In the genomic region with DNA sequence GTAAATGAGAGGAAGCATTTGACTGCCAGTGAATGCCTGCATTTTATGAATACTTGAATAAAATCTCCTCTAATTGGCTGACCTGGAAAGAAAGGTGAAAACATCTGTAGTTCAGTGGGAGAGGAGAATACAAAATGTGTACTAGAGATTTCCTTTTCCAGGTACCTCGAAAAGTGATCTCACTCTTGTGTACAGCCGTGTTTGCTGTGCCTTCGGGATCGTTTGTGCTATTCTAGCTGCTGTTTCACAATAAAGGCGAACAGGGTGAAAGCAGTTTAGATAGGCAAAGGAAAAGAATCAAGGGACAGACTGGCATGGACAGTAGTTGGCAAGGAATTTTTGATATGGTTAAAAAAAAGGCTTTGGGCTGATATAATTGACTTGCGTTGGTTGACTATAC, we compare ENCODE assay signal across 2 cellular contexts.
TF ChIP-seq lines count a peak whose summit lies in the region.

No MANE protein-coding gene starts in this region.

TF ChIP-seq in liver, 16 proteins besides CTCF, POLR2A, EP300 and RAD21 (continued from another document):
- TF ChIP-seq, protein P1, sequence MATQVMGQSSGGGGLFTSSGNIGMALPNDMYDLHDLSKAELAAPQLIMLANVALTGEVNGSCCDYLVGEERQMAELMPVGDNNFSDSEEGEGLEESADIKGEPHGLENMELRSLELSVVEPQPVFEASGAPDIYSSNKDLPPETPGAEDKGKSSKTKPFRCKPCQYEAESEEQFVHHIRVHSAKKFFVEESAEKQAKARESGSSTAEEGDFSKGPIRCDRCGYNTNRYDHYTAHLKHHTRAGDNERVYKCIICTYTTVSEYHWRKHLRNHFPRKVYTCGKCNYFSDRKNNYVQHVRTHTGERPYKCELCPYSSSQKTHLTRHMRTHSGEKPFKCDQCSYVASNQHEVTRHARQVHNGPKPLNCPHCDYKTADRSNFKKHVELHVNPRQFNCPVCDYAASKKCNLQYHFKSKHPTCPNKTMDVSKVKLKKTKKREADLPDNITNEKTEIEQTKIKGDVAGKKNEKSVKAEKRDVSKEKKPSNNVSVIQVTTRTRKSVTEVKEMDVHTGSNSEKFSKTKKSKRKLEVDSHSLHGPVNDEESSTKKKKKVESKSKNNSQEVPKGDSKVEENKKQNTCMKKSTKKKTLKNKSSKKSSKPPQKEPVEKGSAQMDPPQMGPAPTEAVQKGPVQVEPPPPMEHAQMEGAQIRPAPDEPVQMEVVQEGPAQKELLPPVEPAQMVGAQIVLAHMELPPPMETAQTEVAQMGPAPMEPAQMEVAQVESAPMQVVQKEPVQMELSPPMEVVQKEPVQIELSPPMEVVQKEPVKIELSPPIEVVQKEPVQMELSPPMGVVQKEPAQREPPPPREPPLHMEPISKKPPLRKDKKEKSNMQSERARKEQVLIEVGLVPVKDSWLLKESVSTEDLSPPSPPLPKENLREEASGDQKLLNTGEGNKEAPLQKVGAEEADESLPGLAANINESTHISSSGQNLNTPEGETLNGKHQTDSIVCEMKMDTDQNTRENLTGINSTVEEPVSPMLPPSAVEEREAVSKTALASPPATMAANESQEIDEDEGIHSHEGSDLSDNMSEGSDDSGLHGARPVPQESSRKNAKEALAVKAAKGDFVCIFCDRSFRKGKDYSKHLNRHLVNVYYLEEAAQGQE (IDR thresholded peaks at IDR 0.05) = peak; percentile 48
- TF ChIP-seq HNF4A (conservative IDR thresholded peaks at IDR 0.05) (peak; percentile 48 to 56), NR2F2 (IDR thresholded peaks at IDR 0.05) (no peak), FOXA1 (IDR thresholded peaks at IDR 0.05) (peak; percentile 50), SP1 (IDR thresholded peaks at IDR 0.05) (peak; percentile 50)
- TF ChIP-seq, protein P2, sequence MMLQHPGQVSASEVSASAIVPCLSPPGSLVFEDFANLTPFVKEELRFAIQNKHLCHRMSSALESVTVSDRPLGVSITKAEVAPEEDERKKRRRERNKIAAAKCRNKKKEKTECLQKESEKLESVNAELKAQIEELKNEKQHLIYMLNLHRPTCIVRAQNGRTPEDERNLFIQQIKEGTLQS (IDR thresholded peaks at IDR 0.05) = peak; percentile 72
- TF ChIP-seq, protein P3, sequence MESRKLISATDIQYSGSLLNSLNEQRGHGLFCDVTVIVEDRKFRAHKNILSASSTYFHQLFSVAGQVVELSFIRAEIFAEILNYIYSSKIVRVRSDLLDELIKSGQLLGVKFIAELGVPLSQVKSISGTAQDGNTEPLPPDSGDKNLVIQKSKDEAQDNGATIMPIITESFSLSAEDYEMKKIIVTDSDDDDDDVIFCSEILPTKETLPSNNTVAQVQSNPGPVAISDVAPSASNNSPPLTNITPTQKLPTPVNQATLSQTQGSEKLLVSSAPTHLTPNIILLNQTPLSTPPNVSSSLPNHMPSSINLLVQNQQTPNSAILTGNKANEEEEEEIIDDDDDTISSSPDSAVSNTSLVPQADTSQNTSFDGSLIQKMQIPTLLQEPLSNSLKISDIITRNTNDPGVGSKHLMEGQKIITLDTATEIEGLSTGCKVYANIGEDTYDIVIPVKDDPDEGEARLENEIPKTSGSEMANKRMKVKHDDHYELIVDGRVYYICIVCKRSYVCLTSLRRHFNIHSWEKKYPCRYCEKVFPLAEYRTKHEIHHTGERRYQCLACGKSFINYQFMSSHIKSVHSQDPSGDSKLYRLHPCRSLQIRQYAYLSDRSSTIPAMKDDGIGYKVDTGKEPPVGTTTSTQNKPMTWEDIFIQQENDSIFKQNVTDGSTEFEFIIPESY (IDR thresholded peaks at IDR 0.05) = peak; percentile 61

TF ChIP-seq in HepG2, 621 proteins besides CTCF, POLR2A, EP300 and RAD21 (continued from another document):
- TF ChIP-seq, protein P4, sequence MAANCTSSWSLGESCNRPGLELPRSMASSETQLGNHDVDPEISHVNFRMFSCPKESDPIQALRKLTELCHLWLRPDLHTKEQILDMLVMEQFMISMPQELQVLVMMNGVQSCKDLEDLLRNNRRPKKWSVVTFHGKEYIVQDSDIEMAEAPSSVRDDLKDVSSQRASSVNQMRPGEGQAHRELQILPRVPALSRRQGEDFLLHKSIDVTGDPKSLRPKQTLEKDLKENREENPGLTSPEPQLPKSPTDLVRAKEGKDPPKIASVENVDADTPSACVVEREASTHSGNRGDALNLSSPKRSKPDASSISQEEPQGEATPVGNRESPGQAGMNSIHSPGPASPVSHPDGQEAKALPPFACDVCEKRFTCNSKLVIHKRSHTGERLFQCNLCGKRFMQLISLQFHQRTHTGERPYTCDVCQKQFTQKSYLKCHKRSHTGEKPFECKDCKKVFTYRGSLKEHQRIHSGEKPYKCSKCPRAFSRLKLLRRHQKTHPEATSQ (CRISPR knock-in tag; IDR thresholded peaks at IDR 0.05; ENCODE audit: borderline replicate concordance) = no peak
- TF ChIP-seq, protein P1 (IDR thresholded peaks at IDR 0.05; ENCODE audit: borderline replicate concordance in 1 of 2, low read depth in 1 of 2, low read length in 2 of 2) = no peak
- TF ChIP-seq ZNF3 (CRISPR knock-in tag; IDR thresholded peaks at IDR 0.05) (no peak), ZNF570 (CRISPR knock-in tag; IDR thresholded peaks at IDR 0.05; ENCODE audit: borderline replicate concordance) (no peak), NR3C1 (CRISPR knock-in tag; IDR thresholded peaks at IDR 0.05) (no peak), ZNF136 (CRISPR knock-in tag; IDR thresholded peaks at IDR 0.05; ENCODE audit: low read depth) (no peak), NBN (conservative IDR thresholded peaks at IDR 0.05) (no peak), HNF4G (IDR thresholded peaks at IDR 0.05; ENCODE audit: borderline replicate concordance, low read depth, low read length) (no peak), HNF4G (CRISPR knock-in tag; IDR thresholded peaks at IDR 0.05; ENCODE audit: borderline replicate concordance, low read depth) (no peak)
- TF ChIP-seq, protein P5, sequence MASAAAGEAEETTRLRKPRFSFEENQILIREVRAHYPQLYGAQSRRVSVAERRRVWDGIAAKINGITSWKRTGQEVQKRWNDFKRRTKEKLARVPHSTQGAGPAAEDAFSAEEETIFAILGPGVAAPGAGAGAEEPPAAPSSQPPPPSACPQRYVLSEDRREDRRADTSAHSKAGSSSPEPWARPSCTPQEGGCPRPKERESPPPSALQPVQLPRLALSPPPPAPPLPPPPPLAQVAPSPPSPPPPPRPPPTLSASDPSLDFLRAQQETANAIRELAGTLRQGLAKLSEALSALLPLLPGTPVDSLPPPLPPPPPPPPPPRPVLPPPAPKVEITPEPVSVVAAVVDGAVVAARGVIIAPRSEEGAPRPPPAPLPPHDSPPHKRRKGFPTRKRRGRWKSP (CRISPR knock-in tag; IDR thresholded peaks at IDR 0.05) = no peak
- TF ChIP-seq, protein P6, sequence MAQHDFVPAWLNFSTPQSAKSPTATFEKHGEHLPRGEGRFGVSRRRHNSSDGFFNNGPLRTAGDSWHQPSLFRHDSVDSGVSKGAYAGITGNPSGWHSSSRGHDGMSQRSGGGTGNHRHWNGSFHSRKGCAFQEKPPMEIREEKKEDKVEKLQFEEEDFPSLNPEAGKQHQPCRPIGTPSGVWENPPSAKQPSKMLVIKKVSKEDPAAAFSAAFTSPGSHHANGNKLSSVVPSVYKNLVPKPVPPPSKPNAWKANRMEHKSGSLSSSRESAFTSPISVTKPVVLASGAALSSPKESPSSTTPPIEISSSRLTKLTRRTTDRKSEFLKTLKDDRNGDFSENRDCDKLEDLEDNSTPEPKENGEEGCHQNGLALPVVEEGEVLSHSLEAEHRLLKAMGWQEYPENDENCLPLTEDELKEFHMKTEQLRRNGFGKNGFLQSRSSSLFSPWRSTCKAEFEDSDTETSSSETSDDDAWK (CRISPR knock-in tag; IDR thresholded peaks at IDR 0.05) = no peak
